ENCODE assay signal across 19 cellular contexts in genomic region chr15:70089692-70089971, GRCh38. TPM values are rescaled to one million over a fixed set of nuclear protein-coding genes. Genes with fewer than 3 reads are reported as not detected.
A peak's percentile ranks its signal among the peaks of the same experiment; 100 is the strongest.
DNase-seq lines count a peak whose midpoint lies in the region; ATAC-seq and TF ChIP-seq lines count a peak whose summit lies in the region.
"Had no signal": no experiment of that assay in that cellular context is flagged by ENCODE, and none has a peak within 500 bp of the region (broad histone marks: within the 10 kb centered on the region; RNA-seq: fewer than 3 reads in every experiment).

No MANE protein-coding gene starts in this region.

- 56% methylated on average over 6 of the region's 6 CpGs for WGBS in hepatocyte (ENCODE audit: low lambda C conversion rate, missing lambda C conversion rate)

- no peaks in the 10 kb centered on the region for H3K9me3 Mint-ChIP-seq in natural killer cell treated with Interleukin-12 subunit alpha and Interleukin-12 subunit beta and Interleukin-15 and Interleukin-18, amount 100 ng/mL, for 72 hours
- H3K9me3 Mint-ChIP-seq in natural killer cell: no peaks in the 10 kb centered on the region
- H3K9me3 Mint-ChIP-seq: activated naive CD8-positive, alpha-beta T cell treated with anti-CD3 and anti-CD28 coated beads, Interleukin-2, amount 50 U/mL, for 24 hours; HFFc6; T-helper 1 cell treated with Interleukin-12 subunit alpha and Interleukin-12 subunit beta and Interleukin-4 antibody, amounts not matched to agents 30 μg/mL and 1 μg/mL, for 36 hours had no signal

- H3K36me3 ChIP-seq in hepatocyte (replicated peaks; ENCODE audit: insufficient read depth, low read depth) (no peaks in the 10 kb centered on the region), gastrocnemius medialis (no peaks in the 10 kb centered on the region)

- H3K4me3 ChIP-seq in hepatocyte (no peak overlapping the region), gastrocnemius medialis (no peak overlapping the region)
- H3K4me3 ChIP-seq: SJCRH30 had no signal

- peaks cover 90% of the 10 kb centered on the region for H3K79me2 ChIP-seq in hepatocyte

- peaks cover 41% of the 10 kb centered on the region for H3K36me3 Mint-ChIP-seq in natural killer cell treated with Interleukin-12 subunit alpha and Interleukin-12 subunit beta and Interleukin-15 and Interleukin-18, amount 100 ng/mL, for 72 hours
- H3K36me3 Mint-ChIP-seq in natural killer cell: no peaks in the 10 kb centered on the region

- H4K20me1 ChIP-seq in hepatocyte (ENCODE audit: insufficient read depth, poor library complexity, severe bottlenecking): peaks cover 66% of the 10 kb centered on the region

- TF ChIP-seq POLR2A in gastrocnemius medialis (IDR thresholded peaks at IDR 0.05): no peak

- peak overlapping the region; percentile 76 for H3K27ac ChIP-seq in hepatocyte
- peak overlapping the region; percentile 52 to 71 (median 56) for H3K27ac ChIP-seq in gastrocnemius medialis
- H3K27ac ChIP-seq: SJCRH30 had no signal

- in situ Hi-C loops in gastrocnemius medialis (cut with MboI; ENCODE audit: low sequenced_read_pairs in 4 of 4): loop anchor here in 1 of 4 donors (25.0 kb wide), 2 partner anchors 98 to 398 kb away; no protein-coding TSS in a partner anchor

- peaks cover 0 to 17% of the 10 kb centered on the region in 2 donors for H3K27me3 Mint-ChIP-seq in natural killer cell treated with Interleukin-12 subunit alpha and Interleukin-12 subunit beta and Interleukin-15 and Interleukin-18, amount 100 ng/mL, for 72 hours
- H3K27me3 Mint-ChIP-seq in natural killer cell (ENCODE audit: low read depth in 2 of 2): peaks cover 23 to 57% of the 10 kb centered on the region in 2 donors
- H3K27me3 Mint-ChIP-seq: activated naive CD8-positive, alpha-beta T cell treated with anti-CD3 and anti-CD28 coated beads, Interleukin-2, amount 50 U/mL, for 24 hours had no signal

- peak overlapping the region; percentile 61 to 96 for H3K27ac Mint-ChIP-seq in natural killer cell treated with Interleukin-12 subunit alpha and Interleukin-12 subunit beta and Interleukin-15 and Interleukin-18, amount 100 ng/mL, for 72 hours
- H3K27ac Mint-ChIP-seq in natural killer cell: no peak overlapping the region
- H3K27ac Mint-ChIP-seq: activated naive CD8-positive, alpha-beta T cell treated with anti-CD3 and anti-CD28 coated beads, Interleukin-2, amount 50 U/mL, for 24 hours; HFFc6; T-helper 1 cell treated with Interleukin-12 subunit alpha and Interleukin-12 subunit beta and Interleukin-4 antibody, amounts not matched to agents 30 μg/mL and 1 μg/mL, for 36 hours had no signal

- H3K4me3 Mint-ChIP-seq in natural killer cell treated with Interleukin-12 subunit alpha and Interleukin-12 subunit beta and Interleukin-15 and Interleukin-18, amount 100 ng/mL, for 72 hours: peak overlapping the region; percentile 99
- no peak overlapping the region for H3K4me3 Mint-ChIP-seq in natural killer cell
- H3K4me3 Mint-ChIP-seq: activated naive CD8-positive, alpha-beta T cell treated with anti-CD3 and anti-CD28 coated beads, Interleukin-2, amount 50 U/mL, for 24 hours; T-helper 1 cell treated with Interleukin-12 subunit alpha and Interleukin-12 subunit beta and Interleukin-4 antibody, amounts not matched to agents 30 μg/mL and 1 μg/mL, for 36 hours had no signal

- no peak for DNase-seq in natural killer cell treated with Interleukin-12 subunit alpha and Interleukin-12 subunit beta and Interleukin-15 and Interleukin-18, amount 100 ng/mL, for 72 hours (ENCODE audit: low spot score)
- DNase-seq in natural killer cell (no peak), hepatocyte (ENCODE audit: low spot score) (peak; percentile 15), gastrocnemius medialis (no peak)
- DNase-seq in stimulated activated naive CD4-positive, alpha-beta T cell treated with Interleukin-2 at 50 U/mL for 16 hours (lab: John Stamatoyannopoulos, UW): no peak
- DNase-seq in activated T-cell treated with anti-CD3 and anti-CD28 coated beads, Interleukin-2, amount 50 U/mL, for 48 hours: no peak
- DNase-seq: 8988T; activated naive CD8-positive, alpha-beta T cell treated with anti-CD3 and anti-CD28 coated beads, Interleukin-2, amount 50 U/mL, for 24 hours; heart right ventricle; HFFc6; Kasumi-1; NCI-H2171 treated with DMSO at 0.1 percent for 48 hours; nucleus accumbens; SJCRH30 had no signal

- no peaks in the 10 kb centered on the region for H3K27me3 ChIP-seq in hepatocyte
- H3K27me3 ChIP-seq in gastrocnemius medialis: no peaks in the 10 kb centered on the region
- H3K27me3 ChIP-seq: right atrium auricular region, SJCRH30 had no signal

- H3K9me3 ChIP-seq in hepatocyte (ENCODE audit: low read depth): no peaks in the 10 kb centered on the region
- no peaks in the 10 kb centered on the region for H3K9me3 ChIP-seq in gastrocnemius medialis
- H3K9me3 ChIP-seq: heart right ventricle, right atrium auricular region, SJCRH30 had no signal

- intact Hi-C loops in natural killer cell (cut with micrococcal nuclease) (no loop called here), gastrocnemius medialis (cut with DNase I; ENCODE audit: low total_unique reads) (no loop called here)

- TF ChIP-seq CTCF in natural killer cell (IDR thresholded peaks at IDR 0.05) (no peak), hepatocyte (IDR thresholded peaks at IDR 0.05; ENCODE audit: poor library complexity) (no peak), gastrocnemius medialis (IDR thresholded peaks at IDR 0.05 in 4 of 5, conservative IDR thresholded peaks at IDR 0.05 in 1 of 5) (no peak)

- ATAC-seq in natural killer cell treated with Interleukin-12 subunit alpha and Interleukin-12 subunit beta and Interleukin-15 and Interleukin-18, amount 100 ng/mL, for 72 hours: no peak
- ATAC-seq in natural killer cell: no peak
- no peak for ATAC-seq in gastrocnemius medialis
- no peak for ATAC-seq in HG03025 (IDR thresholded peaks at IDR 0.05; ENCODE audit: low FRiP score, unreplicated experiment)
- no peak for ATAC-seq in GM18867 (IDR thresholded peaks at IDR 0.05; ENCODE audit: unreplicated experiment)
- ATAC-seq: activated naive CD8-positive, alpha-beta T cell treated with anti-CD3 and anti-CD28 coated beads, Interleukin-2, amount 50 U/mL, for 24 hours; esophagus mucosa had no signal

- no peaks in the 10 kb centered on the region for H3K9me2 ChIP-seq in hepatocyte (replicated peaks; ENCODE audit: insufficient read depth)

- H3K4me1 Mint-ChIP-seq in natural killer cell treated with Interleukin-12 subunit alpha and Interleukin-12 subunit beta and Interleukin-15 and Interleukin-18, amount 100 ng/mL, for 72 hours (ENCODE audit: low read depth in 2 of 2): peaks cover 66 to 91% of the 10 kb centered on the region in 2 donors
- H3K4me1 Mint-ChIP-seq in natural killer cell: peaks cover 37 to 75% of the 10 kb centered on the region in 2 donors

- H3K4me1 ChIP-seq in hepatocyte (ENCODE audit: insufficient read depth): peaks cover 66% of the 10 kb centered on the region
- H3K4me1 ChIP-seq in gastrocnemius medialis: peaks cover 43 to 50% of the 10 kb centered on the region in 2 donors

- peak overlapping the region; percentile 64 for H3K4me2 ChIP-seq in hepatocyte

- H2AFZ ChIP-seq in hepatocyte: no peak overlapping the region

RNA-seq across cellular contexts. Expression of gene TLE3, which starts 8.1 kb away (rescaled TPM):
- total RNA-seq in natural killer cell treated with Interleukin-12 subunit alpha and Interleukin-12 subunit beta and Interleukin-15 and Interleukin-18, amount 100 ng/mL, for 72 hours: 100 to 1,000 TPM in 1 of 2 donors, 10 to 100 TPM in 1; 57.6 to 128 TPM
- total RNA-seq in natural killer cell: 10 to 100 TPM; 32.1 to 94.9 (median 36.7) TPM
- 18.0 and 45.9 TPM in 2 replicates for total RNA-seq in hepatocyte
- polyA plus RNA-seq in hepatocyte: 21.2 and 32.8 TPM in 2 replicates
- 10 to 100 TPM in 2 of 4 donors, 1 to 10 TPM in 2; 4.6 to 35.3 (median 13.3) TPM for total RNA-seq in gastrocnemius medialis

Comparison
In these comparisons a context has a peak if more than half of its experiments do, and no peak if none do; other contexts are left out.
1. H3K27ac Mint-ChIP-seq: peak in natural killer cell treated with Interleukin-12 subunit alpha and Interleukin-12 subunit beta and Interleukin-15 and Interleukin-18, amount 100 ng/mL, for 72 hours (2 of 2); none in natural killer cell (0 of 2).